In the genomic region with DNA sequence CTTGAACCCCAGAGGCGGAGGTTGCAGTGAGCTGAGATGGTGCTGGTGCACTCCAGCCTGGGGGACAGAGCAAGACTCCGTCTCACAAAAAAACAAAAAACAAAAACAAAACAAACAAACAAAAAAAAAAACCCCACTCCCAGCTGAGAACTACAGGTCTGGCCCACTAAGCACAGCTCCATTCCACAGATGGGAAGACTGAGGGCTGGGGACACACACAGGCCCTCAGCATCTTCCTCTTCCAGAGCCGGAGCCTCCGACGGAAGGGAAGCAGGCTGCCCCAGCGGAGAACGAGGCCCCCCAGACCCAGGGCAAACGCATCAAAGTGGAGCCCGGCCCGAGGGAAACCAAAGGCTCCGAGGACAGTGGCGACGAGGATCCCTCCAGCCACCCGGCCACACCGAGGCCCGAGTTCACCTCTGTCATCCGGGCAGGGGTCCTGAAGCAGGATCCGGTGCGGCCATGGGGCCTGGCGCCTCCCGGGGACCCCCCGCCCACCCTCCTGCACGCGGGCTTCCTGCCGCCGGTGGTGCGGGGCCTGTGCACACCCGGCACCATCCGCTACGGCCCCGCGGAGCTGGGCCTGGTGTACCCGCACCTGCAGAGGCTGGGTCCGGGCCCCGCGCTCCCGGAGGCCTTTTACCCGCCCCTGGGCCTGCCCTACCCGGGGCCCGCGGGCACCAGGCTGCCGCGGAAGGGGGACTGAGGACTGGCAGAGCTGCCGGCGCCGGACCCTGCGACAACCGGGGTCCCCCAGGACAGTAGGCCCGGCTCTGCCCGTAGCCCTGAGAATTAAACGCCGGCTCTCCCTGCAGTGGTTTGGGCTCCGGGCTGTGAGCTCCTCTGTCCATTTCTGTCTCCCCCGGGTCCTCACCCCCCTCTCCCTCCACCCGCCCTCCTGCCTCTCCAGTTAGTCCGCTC, we compare ENCODE assay signal across 19 cellular contexts. TPM values are rescaled to one million over a fixed set of nuclear protein-coding genes. Genes with fewer than 3 reads are reported as not detected.
DNase-seq lines count a peak whose midpoint lies in the region; ATAC-seq, FAIRE-seq and TF ChIP-seq lines count a peak whose summit lies in the region.
"Had no signal": no experiment of that assay in that cellular context is flagged by ENCODE, and none has a peak within 500 bp of the region (broad histone marks: within the 10 kb centered on the region; RNA-seq: fewer than 3 reads in every experiment).

No MANE protein-coding gene starts in this region.

- TF ChIP-seq POLR2A in K562 (conservative IDR thresholded peaks at IDR 0.05) (no peak), vagina (IDR thresholded peaks at IDR 0.05) (no peak)

- H3T11ph ChIP-seq in H9 (ENCODE audit: low read length), result no peak overlapping the region

- H3K4me2 ChIP-seq in H9 (ENCODE audit: insufficient read depth, insufficient read length, low read length) (no peak overlapping the region), K562 (ENCODE audit: insufficient read depth, low read length) (no peak overlapping the region), neuronal stem cell (ENCODE audit: insufficient read depth, low read length, poor library complexity, severe bottlenecking) (no peak overlapping the region)
- H3K4me2 ChIP-seq: GM23338 had no signal

- H2BK20ac ChIP-seq in H9 (ENCODE audit: low read depth, low read length, poor library complexity, severe bottlenecking), result no peak overlapping the region

- H3K4me1 ChIP-seq in H9 (ENCODE audit: insufficient read depth, low read length) (peaks cover 4% of the 10 kb centered on the region; the same call in 1 of the 2 replicates), K562 (replicated peaks in 1 of 2; ENCODE audit: control insufficient read depth in 2 of 2, insufficient read depth in 2 of 2, low read length in 2 of 2) (peaks cover 8 to 34% of the 10 kb centered on the region in 2 experiments; a peak in 4 of 5 replicates), neuronal stem cell (ENCODE audit: control insufficient read depth in 2 of 2, insufficient read depth in 1 of 2, low read depth in 1 of 2, low read length in 2 of 2) (peaks cover 0 to 2% of the 10 kb centered on the region in 2 donors), vagina (peaks cover 9% of the 10 kb centered on the region)

- H3K4ac ChIP-seq in H9 (ENCODE audit: low read depth, low read length) (no peak overlapping the region), neuronal stem cell (ENCODE audit: low read length) (no peak overlapping the region)

- in situ Hi-C loops in K562 (cut with MboI), result no loop called here

- H3K79me1 ChIP-seq in H9 (ENCODE audit: insufficient read depth, low read depth, low read length, poor library complexity, severe bottlenecking) (peaks cover 7% of the 10 kb centered on the region), neuronal stem cell (ENCODE audit: low read depth, low read length) (peaks cover 4% of the 10 kb centered on the region)

- H2BK12ac ChIP-seq in H9 (ENCODE audit: insufficient read length, low read depth, low read length) (no peak overlapping the region), neuronal stem cell (ENCODE audit: low read length) (no peak overlapping the region)

- no peak overlapping the region for H2AFZ ChIP-seq in H9 (ENCODE audit: low read length)
- H2AFZ ChIP-seq in K562 (ENCODE audit: low read depth, low read length), result no peak overlapping the region
- no peak overlapping the region for H2AFZ ChIP-seq in neuronal stem cell (ENCODE audit: low read length)
- H2AFZ ChIP-seq: GM23338 had no signal

- H3K9me1 ChIP-seq in K562 (ENCODE audit: control insufficient read depth, insufficient read depth, low read length), result no peaks in the 10 kb centered on the region

- H2BK15ac ChIP-seq in H9 (ENCODE audit: low read depth, low read length) (no peak overlapping the region), neuronal stem cell (ENCODE audit: low read length) (no peak overlapping the region)

- H4K8ac ChIP-seq in H9 (replicated peaks; ENCODE audit: insufficient read length, low read depth, low read length) (no peak overlapping the region), neuronal stem cell (ENCODE audit: low read depth, low read length) (no peak overlapping the region)

- H3K9ac ChIP-seq in H9 (ENCODE audit: extremely low read depth, insufficient read length, low read length) (no peak overlapping the region), K562 (ENCODE audit: insufficient read depth in 1 of 2, low read depth in 2 of 2, low read length in 2 of 2) (no peak overlapping the region; a peak in 1 of 4 replicates), neuronal stem cell (ENCODE audit: low read depth, low read length, poor library complexity) (no peak overlapping the region)

- H3K56ac ChIP-seq in H9 (ENCODE audit: insufficient read length, low read depth, low read length), result no peak overlapping the region

- no peak for TF ChIP-seq EP300 in K562 (IDR thresholded peaks at IDR 0.05; ENCODE audit: low read length)

- no peak overlapping the region for H2BK120ac ChIP-seq in H9 (ENCODE audit: low read depth, low read length, poor library complexity, severe bottlenecking)
- H2BK120ac ChIP-seq in neuronal stem cell (ENCODE audit: low read depth, low read length), result no peak overlapping the region

- no peak overlapping the region for H2BK5ac ChIP-seq in H9 (ENCODE audit: insufficient read length, low read length)
- H2BK5ac ChIP-seq in neuronal stem cell (ENCODE audit: low read length), result peak overlapping the region; percentile 48

- WGBS in H9 (ENCODE audit: extremely low coverage, insufficient read length, low lambda C conversion rate), result no CpG with 5 or more reads among the region's 56 CpGs
- 90% methylated on average over 18 of the region's 56 CpGs for WGBS in K562 (ENCODE audit: insufficient coverage, low coverage, missing lambda C conversion rate)
- no CpG with 5 or more reads among the region's 56 CpGs for WGBS in neuronal stem cell (ENCODE audit: extremely low coverage in 2 of 2, insufficient read length in 2 of 2, insufficient replicate concordance in 1 of 2), 2 donors

- H3K4me1 Mint-ChIP-seq in H9 (peaks cover 10 to 18% of the 10 kb centered on the region in 2 experiments), nephron progenitor cell (peaks cover 12% of the 10 kb centered on the region)

- peaks cover 1% of the 10 kb centered on the region; the same call in 1 of the 2 replicates for H3K27me3 Mint-ChIP-seq in H9 (ENCODE audit: low read depth)
- no peaks in the 10 kb centered on the region for H3K27me3 Mint-ChIP-seq in nephron progenitor cell (ENCODE audit: low read depth, poor library complexity)
- H3K27me3 Mint-ChIP-seq: CD4-positive, alpha-beta memory T cell had no signal

- TF ChIP-seq CTCF in H9 (conservative IDR thresholded peaks at IDR 0.05), result no peak
- TF ChIP-seq CTCF in K562 (IDR thresholded peaks at IDR 0.05 in 2 of 3, conservative IDR thresholded peaks at IDR 0.05 in 1 of 3; ENCODE audit: insufficient read depth in 2 of 3, low read depth in 1 of 3, low read length in 3 of 3), result no peak
- TF ChIP-seq CTCF in vagina (IDR thresholded peaks at IDR 0.05), result no peak
- TF ChIP-seq CTCF in nephron progenitor cell (IDR thresholded peaks at IDR 0.05), result no peak

- H3K9me3 Mint-ChIP-seq in H9 (no peaks in the 10 kb centered on the region; a peak in 1 of 5 replicates), nephron progenitor cell (peaks cover 6% of the 10 kb centered on the region)
- H3K9me3 Mint-ChIP-seq: CD4-positive, alpha-beta memory T cell; GM23338 had no signal

- H3K9me3 ChIP-seq in H9 (ENCODE audit: control insufficient read depth, low read depth, low read length) (no peaks in the 10 kb centered on the region), K562 (replicated peaks; ENCODE audit: control insufficient read depth, insufficient read depth, low read depth, low read length) (no peaks in the 10 kb centered on the region), neuronal stem cell (replicated peaks in 1 of 2; ENCODE audit: control insufficient read depth in 2 of 2, insufficient read depth in 1 of 2, low read depth in 1 of 2, low read length in 2 of 2) (peaks cover 0 to 6% of the 10 kb centered on the region in 2 donors), vagina (no peaks in the 10 kb centered on the region)
- H3K9me3 ChIP-seq: HAP-1 had no signal

- H3K4me3 Mint-ChIP-seq in H9 (no peak overlapping the region), nephron progenitor cell (no peak overlapping the region)
- H3K4me3 Mint-ChIP-seq: CD4-positive, alpha-beta memory T cell; GM23338; HFFc6 had no signal

- H2AK5ac ChIP-seq in H9 (ENCODE audit: insufficient read length, low read length) (no peak overlapping the region), neuronal stem cell (ENCODE audit: low read depth, low read length) (no peak overlapping the region)

- CTCF ChIA-PET in K562 (lab: Yijun Ruan, JAX; ENCODE audit: low intra/inter-chr PET ratio), result interaction anchor here (0.6 kb wide), 1 partner anchor 77 kb away, joined by 3 read pairs; no protein-coding TSS in a partner anchor

- H3K23me2 ChIP-seq in H9 (ENCODE audit: insufficient read length, low read depth, low read length, poor library complexity, severe bottlenecking), result peaks cover 3% of the 10 kb centered on the region

- H3K27ac Mint-ChIP-seq in H9, result no peak overlapping the region; a peak in 1 of 7 replicates
- H3K27ac Mint-ChIP-seq in nephron progenitor cell, result no peak overlapping the region
- H3K27ac Mint-ChIP-seq: CD4-positive, alpha-beta memory T cell; GM23338; HFFc6 had no signal

- FAIRE-seq in K562 (lab: Jason Lieb, UNC), result no peak
- FAIRE-seq: GM12891, GM18507 had no signal

- TF ChIP-seq RAD21 in K562 (CRISPR knock-in tag; conservative IDR thresholded peaks at IDR 0.05 in 1 of 2, IDR thresholded peaks at IDR 0.05 in 1 of 2), result no peak

- H3K36me3 ChIP-seq in K562 (ENCODE audit: control insufficient read depth, insufficient read depth, low read length), result peaks cover 14% of the 10 kb centered on the region; the same call in 1 of the 3 replicates
- H3K36me3 ChIP-seq in neuronal stem cell (replicated peaks in 1 of 2; ENCODE audit: control insufficient read depth in 2 of 2, insufficient read depth in 2 of 2, low read length in 2 of 2), result peaks cover 2 to 22% of the 10 kb centered on the region in 2 donors
- H3K36me3 ChIP-seq in vagina, result no peaks in the 10 kb centered on the region

- H3K27ac ChIP-seq in H9 (ENCODE audit: insufficient read length, low read depth, low read length) (no peak overlapping the region), K562 (ENCODE audit: extremely low read depth, low read depth, low read length) (no peak overlapping the region), neuronal stem cell (replicated peaks; ENCODE audit: low read length) (no peak overlapping the region), vagina (no peak overlapping the region)

- H4K91ac ChIP-seq in H9 (ENCODE audit: insufficient read length, low read depth, low read length) (no peak overlapping the region), neuronal stem cell (ENCODE audit: low read depth, low read length, poor library complexity) (no peak overlapping the region)

- H4K20me1 ChIP-seq in H9 (ENCODE audit: control insufficient read depth, insufficient read depth, insufficient read length), result no peaks in the 10 kb centered on the region
- H4K20me1 ChIP-seq in K562 (replicated peaks; ENCODE audit: control insufficient read depth, insufficient read depth, low read length), result no peaks in the 10 kb centered on the region

- BruUV-seq in K562 (replicated peaks; lab: Mats Ljungman, UMichigan), result no TSS peak

- no peak overlapping the region for H3K18ac ChIP-seq in H9 (ENCODE audit: insufficient read length, low read depth, low read length)
- no peak overlapping the region for H3K18ac ChIP-seq in neuronal stem cell (ENCODE audit: low read length)

- H4K5ac ChIP-seq in H9 (ENCODE audit: insufficient read length, low read depth, low read length), result no peak overlapping the region

- DNase-seq in H9 (peak; percentile 26), K562 (ENCODE audit: extremely low read depth in 1 of 4, low spot score in 3 of 4) (no peak), neuronal stem cell (ENCODE audit: low spot score) (no peak), vagina (ENCODE audit: extremely low spot score in 2 of 2) (no peak), occipital lobe (lab: John Stamatoyannopoulos, UW) (no peak), nephron progenitor cell (no peak)
- DNase-seq: C1 segment of cervical spinal cord; Calu3; CD4-positive, alpha-beta memory T cell; COR-L47; DMS53; DMS79 treated with DMSO at 0.1 percent for 48 hours; GF-D8; HFFc6 had no signal

- ATAC-seq in K562, result no peak
- ATAC-seq: GM23338 had no signal

- POLR2A ChIA-PET in K562 (lab: Yijun Ruan, JAX), result interaction anchor here (0.7 kb wide), 1 partner anchor 9 kb away, joined by 3 read pairs; no protein-coding TSS in a partner anchor

- intact Hi-C loops in K562 (cut with micrococcal nuclease) (no loop called here), vagina (cut with DNase I) (no loop called here)

- H3K23ac ChIP-seq in H9 (ENCODE audit: insufficient read length, low read depth, low read length) (no peak overlapping the region), neuronal stem cell (ENCODE audit: low read depth, low read length, poor library complexity) (peak overlapping the region; percentile 65)

- peaks cover 0 to 9% (median 8%) of the 10 kb centered on the region in 3 experiments; a peak in 5 of 7 replicates for H3K36me3 Mint-ChIP-seq in H9 (ENCODE audit: insufficient read depth in 1 of 3, low read depth in 3 of 3)
- peaks cover 6% of the 10 kb centered on the region for H3K36me3 Mint-ChIP-seq in nephron progenitor cell (ENCODE audit: low read depth)

- H3K14ac ChIP-seq in H9 (ENCODE audit: insufficient read depth, low read length), result no peak overlapping the region
- no peak overlapping the region for H3K14ac ChIP-seq in neuronal stem cell (ENCODE audit: low read length)

- H3K79me2 ChIP-seq in H9 (ENCODE audit: insufficient read depth, low read length) (no peaks in the 10 kb centered on the region), K562 (ENCODE audit: control insufficient read depth, insufficient read depth, low read length) (peaks cover 17% of the 10 kb centered on the region)

- no peak overlapping the region for H3K4me3 ChIP-seq in K562
- no peak overlapping the region for H3K4me3 ChIP-seq in neuronal stem cell (ENCODE audit: low read length in 2 of 2)
- no peak overlapping the region for H3K4me3 ChIP-seq in vagina
- H3K4me3 ChIP-seq: GM23338, HAP-1 had no signal

- H3K27me3 ChIP-seq in H9 (ENCODE audit: insufficient read depth, low read length) (no peaks in the 10 kb centered on the region), K562 (ENCODE audit: control insufficient read depth in 2 of 2, insufficient read depth in 2 of 2, low read length in 2 of 2) (no peaks in the 10 kb centered on the region), neuronal stem cell (ENCODE audit: control insufficient read depth in 3 of 3, insufficient read depth in 3 of 3, low read depth in 1 of 3, low read length in 3 of 3) (no peaks in the 10 kb centered on the region), vagina (no peaks in the 10 kb centered on the region)

RNA-seq across cellular contexts. Expression of gene TMEM160, which starts 3.2 kb away (rescaled TPM):
- total RNA-seq in H9 (2021) (65.1 and 66.9 TPM in 2 replicates), K562 (2014; rRNA removed) (95.2 and 166 TPM in 2 replicates), K562 (2014; rRNA removed; fragmentation: Illumina TruSeq; extraction: Trizol) (0.64 and 2.4 TPM in 2 replicates), K562 (2015; rRNA removed; fragmentation: Illumina TruSeq; extraction: Trizol) (2.4 and 4.4 TPM in 2 replicates), K562 (2021) (77.6 and 79.5 TPM in 2 replicates), vagina (36.3 TPM), occipital lobe (20.9 TPM)
- 1.5 and 6.1 TPM in 2 replicates for total RNA-seq in K562 (2011; cell fraction: chromatin; rRNA removed; ENCODE audit: low replicate concordance)
- 30.7 and 31.5 TPM in 2 replicates for total RNA-seq in K562 (2011; cell fraction: nucleolus; rRNA removed)
- 10.5 and 11.2 TPM in 2 replicates for total RNA-seq in K562 (2011; cell fraction: nucleoplasm; rRNA removed)
- polyA plus RNA-seq in K562 (2011; rRNA removed) (8.7 and 14.0 TPM in 2 replicates), K562 (2014; fragmentation: Illumina TruSeq; extraction: Trizol) (1.4 TPM in 1 of 2 replicates, not detected in the other), K562 (2014; fragmentation: Nextera tagmentation; extraction: Ambion mirVana) (under 1 TPM; 0.10 to 0.25 TPM), K562 (2014; rRNA removed) (85.9 and 90.7 TPM in 2 replicates)
- 44.0 and 160 TPM in 2 replicates for polyA plus RNA-seq in K562 (2011; cell fraction: cytosol; rRNA removed)
- 12.9 and 22.9 TPM in 2 replicates for polyA plus RNA-seq in K562 (2011; cell fraction: nucleus; rRNA removed)
- polyA plus RNA-seq in K562 (2012), result 30.2 and 35.3 TPM in 2 replicates
- 0.69 and 0.74 TPM in 2 replicates for polyA minus RNA-seq in K562 (2011; rRNA and poly(A)+ RNA removed)
- 9.9 and 19.5 TPM in 2 replicates for polyA minus RNA-seq in K562 (2011; cell fraction: cytosol; rRNA and poly(A)+ RNA removed)
- 7.0 and 7.9 TPM in 2 replicates for polyA minus RNA-seq in K562 (2011; cell fraction: nucleus; rRNA and poly(A)+ RNA removed)
- polyA plus RNA-seq in neuronal stem cell (2013, experiment 1 of 2), result 49.2 TPM
- 45.0 TPM for polyA plus RNA-seq in neuronal stem cell (2013, experiment 2 of 2)

RNA-seq across cellular contexts. Expression of gene NPAS1, which starts 25.6 kb away (rescaled TPM):
- total RNA-seq in H9 (2021), result 17.8 and 20.0 TPM in 2 replicates
- total RNA-seq in K562 (2011; cell fraction: chromatin; rRNA removed; ENCODE audit: low replicate concordance), result 1.2 and 8.1 TPM in 2 replicates
- 4.9 and 6.5 TPM in 2 replicates for total RNA-seq in K562 (2011; cell fraction: nucleolus; rRNA removed)
- total RNA-seq in K562 (2011; cell fraction: nucleoplasm; rRNA removed), result 2.3 and 3.4 TPM in 2 replicates
- total RNA-seq in K562 (2014; rRNA removed), result 1.2 and 2.0 TPM in 2 replicates
- 0.13 and 0.58 TPM in 2 replicates for total RNA-seq in K562 (2014; rRNA removed; fragmentation: Illumina TruSeq; extraction: Trizol)
- total RNA-seq in K562 (2015; rRNA removed; fragmentation: Illumina TruSeq; extraction: Trizol), result 2.5 and 2.9 TPM in 2 replicates
- 5.2 and 5.3 TPM in 2 replicates for total RNA-seq in K562 (2021)
- 1.6 and 2.4 TPM in 2 replicates for polyA plus RNA-seq in K562 (2011; rRNA removed)
- polyA plus RNA-seq in K562 (2011; cell fraction: cytosol; rRNA removed), result 3.2 and 9.4 TPM in 2 replicates
- polyA plus RNA-seq in K562 (2011; cell fraction: nucleus; rRNA removed), result 6.0 and 12.1 TPM in 2 replicates
- 6.3 and 16.7 TPM in 2 replicates for polyA plus RNA-seq in K562 (2012)
- polyA plus RNA-seq in K562 (2014; fragmentation: Illumina TruSeq; extraction: Trizol), result 1.2 and 3.2 TPM in 2 replicates
- not detected for polyA plus RNA-seq in K562 (2014; fragmentation: Nextera tagmentation; extraction: Ambion mirVana)
- 3.0 and 4.6 TPM in 2 replicates for polyA plus RNA-seq in K562 (2014; rRNA removed)
- 0.39 and 0.77 TPM in 2 replicates for polyA minus RNA-seq in K562 (2011; rRNA and poly(A)+ RNA removed)
- 2.5 and 3.5 TPM in 2 replicates for polyA minus RNA-seq in K562 (2011; cell fraction: cytosol; rRNA and poly(A)+ RNA removed)
- 2.0 and 2.9 TPM in 2 replicates for polyA minus RNA-seq in K562 (2011; cell fraction: nucleus; rRNA and poly(A)+ RNA removed)
- polyA plus RNA-seq in neuronal stem cell (2013, experiment 1 of 2), result 4.9 TPM
- polyA plus RNA-seq in neuronal stem cell (2013, experiment 2 of 2), result 4.7 TPM
- total RNA-seq in vagina, result 0.49 TPM
- 5.8 TPM for total RNA-seq in occipital lobe
- total RNA-seq: Daoy had no signal
- polyA plus RNA-seq: CD4-positive, alpha-beta memory T cell had no signal
